In the genomic region with DNA sequence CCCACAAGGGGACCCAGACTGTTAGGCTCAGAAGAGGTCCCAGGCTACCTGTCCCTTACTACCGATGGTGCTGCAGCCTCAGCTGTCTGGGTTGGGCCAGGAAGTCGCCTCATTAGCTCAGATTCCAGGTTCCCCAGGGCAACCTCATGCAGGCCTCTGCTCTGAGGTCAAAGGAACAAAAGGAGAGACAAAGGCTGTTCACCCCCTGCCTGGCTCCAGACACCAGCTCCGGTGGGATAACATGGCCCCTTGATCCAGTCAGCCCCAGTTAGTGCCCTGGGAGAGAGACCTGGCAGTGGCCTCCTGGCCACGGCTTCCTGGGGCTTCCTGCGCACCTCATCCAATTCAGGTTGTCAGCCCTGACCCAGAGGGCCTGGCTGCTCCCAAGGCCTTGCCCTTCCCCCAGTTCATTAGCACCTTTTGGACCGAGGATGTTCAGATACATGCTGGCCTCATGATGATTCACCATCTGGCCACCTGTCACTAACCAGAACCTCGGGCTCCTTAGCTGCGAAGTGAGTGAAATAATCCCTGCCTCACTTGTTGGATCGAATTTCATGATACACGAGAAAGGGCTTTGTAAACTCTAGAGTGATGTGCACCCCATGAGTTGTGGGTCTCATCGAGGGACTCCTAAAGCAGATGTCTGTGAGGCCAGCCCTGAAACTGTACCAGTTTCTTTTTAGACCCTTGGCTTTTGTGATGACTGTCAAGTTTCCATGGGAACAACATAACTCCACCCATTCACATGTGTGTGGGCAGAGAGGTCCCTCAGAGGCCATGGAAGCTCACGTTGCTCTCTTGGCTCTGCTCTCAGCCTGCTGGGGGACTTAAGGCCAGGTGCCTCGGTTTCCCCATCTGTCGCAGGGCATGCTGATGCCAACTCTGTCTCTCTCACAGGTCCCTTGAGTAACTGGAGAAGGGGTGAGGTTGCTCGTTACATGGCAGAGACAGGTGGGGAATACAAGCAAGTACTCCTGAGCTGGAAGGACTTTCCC, we compare ENCODE assay signal across 11 cellular contexts.
DNase-seq lines count a peak whose midpoint lies in the region; ATAC-seq and TF ChIP-seq lines count a peak whose summit lies in the region.
"Had no signal": no experiment of that assay in that cellular context is flagged by ENCODE, and none has a peak within 500 bp of the region (broad histone marks: within the 10 kb centered on the region; RNA-seq: fewer than 3 reads in every experiment).

No MANE protein-coding gene starts in this region.

- DNase-seq in NCI-H2227 (lab: John Stamatoyannopoulos, UW; ENCODE audit: unreplicated experiment) (peak; percentile 2), NCI-H2227 treated with DMSO at 0.1 percent for 48 hours (lab: John Stamatoyannopoulos, UW) (no peak), WERI-Rb-1 (peak; percentile 83), posterior vena cava (ENCODE audit: low spot score) (peak; percentile 57), smooth muscle cell (lab: John Stamatoyannopoulos, UW; ENCODE audit: unreplicated experiment) (no peak), adrenal gland (no peak)
- DNase-seq in activated effector memory CD4-positive, alpha-beta T cell treated with anti-CD3 and anti-CD28 coated beads, Interleukin-2, amount 50 U/mL, for 16 hours, result no peak
- DNase-seq: NCI-H1092 had no signal

- H3K36me3 ChIP-seq in WERI-Rb-1 (no peaks in the 10 kb centered on the region), smooth muscle cell (ENCODE audit: low read depth) (no peaks in the 10 kb centered on the region), adrenal gland (replicated peaks in 1 of 2) (no peaks in the 10 kb centered on the region)

- 68% methylated on average over 15 of the region's 15 CpGs for WGBS in smooth muscle cell (ENCODE audit: low lambda C conversion rate)
- WGBS in adrenal gland, 4 donors, result 68 to 80% (median 74%) methylated on average over 14 to 15 of the region's 15 CpGs

- peak; percentile 87 for ATAC-seq in HG02973 (IDR thresholded peaks at IDR 0.05; ENCODE audit: unreplicated experiment)

- intact Hi-C loops in posterior vena cava (cut with DNase I) (no loop called here), adrenal gland (cut with DNase I) (no loop called here)

- TF ChIP-seq POLR2A in adrenal gland (IDR thresholded peaks at IDR 0.05), result no peak

- H3K27ac ChIP-seq in WERI-Rb-1 (peak overlapping the region; percentile 75), smooth muscle cell (ENCODE audit: low read depth) (no peak overlapping the region), adrenal gland (no peak overlapping the region)

- H2AFZ ChIP-seq in smooth muscle cell (ENCODE audit: low read depth), result no peak overlapping the region

- no peaks in the 10 kb centered on the region for H3K27me3 ChIP-seq in WERI-Rb-1 (ENCODE audit: insufficient read depth, low read depth, severe bottlenecking)
- peaks cover 28% of the 10 kb centered on the region for H3K27me3 ChIP-seq in smooth muscle cell (ENCODE audit: low read depth)
- no peaks in the 10 kb centered on the region for H3K27me3 ChIP-seq in adrenal gland

- no peak overlapping the region for H3K4me2 ChIP-seq in smooth muscle cell
- H3K4me2 ChIP-seq: A549, SK-N-SH had no signal

- H3K4me1 ChIP-seq in smooth muscle cell (ENCODE audit: low read depth) (peaks cover 10% of the 10 kb centered on the region), adrenal gland (replicated peaks in 1 of 2) (no peaks in the 10 kb centered on the region)
- H3K4me1 ChIP-seq: A549 had no signal

- H3K9ac ChIP-seq in smooth muscle cell (ENCODE audit: low read depth), result no peak overlapping the region
- H3K9ac ChIP-seq: SK-N-SH had no signal

- H3F3A ChIP-seq in smooth muscle cell (ENCODE audit: low read depth), result no peaks in the 10 kb centered on the region

- no peaks in the 10 kb centered on the region for H4K20me1 ChIP-seq in smooth muscle cell (ENCODE audit: low read depth)

- no peak for TF ChIP-seq CTCF in WERI-Rb-1 (IDR thresholded peaks at IDR 0.05; ENCODE audit: low read depth, low read length)
- no peak for TF ChIP-seq CTCF in smooth muscle cell (IDR thresholded peaks at IDR 0.05; ENCODE audit: borderline replicate concordance, insufficient read depth, poor library complexity, severe bottlenecking)
- TF ChIP-seq CTCF in adrenal gland (IDR thresholded peaks at IDR 0.05), result no peak

- H3K4me3 ChIP-seq in WERI-Rb-1 (ENCODE audit: low read depth, low read length), result no peak overlapping the region
- H3K4me3 ChIP-seq in smooth muscle cell, result no peak overlapping the region
- H3K4me3 ChIP-seq in adrenal gland, result no peak overlapping the region
- H3K4me3 ChIP-seq: A549 had no signal

- no peaks in the 10 kb centered on the region for H3K79me2 ChIP-seq in smooth muscle cell (ENCODE audit: low read depth)

- H3K9me3 ChIP-seq in WERI-Rb-1 (ENCODE audit: severe bottlenecking), result peaks cover 4% of the 10 kb centered on the region
- peaks cover 9% of the 10 kb centered on the region for H3K9me3 ChIP-seq in smooth muscle cell (replicated peaks; ENCODE audit: low read depth)
- no peaks in the 10 kb centered on the region for H3K9me3 ChIP-seq in adrenal gland (replicated peaks in 1 of 3)

Comparison
In these comparisons a context has a peak if more than half of its experiments do, and no peak if none do; other contexts are left out.
1. DNase-seq: peak in NCI-H2227 (single experiment), WERI-Rb-1 (single experiment) and posterior vena cava (single experiment); none in NCI-H2227 treated with DMSO at 0.1 percent for 48 hours (single experiment), smooth muscle cell (single experiment), activated effector memory CD4-positive, alpha-beta T cell treated with anti-CD3 and anti-CD28 coated beads, Interleukin-2, amount 50 U/mL, for 16 hours (single experiment) and adrenal gland (0 of 7).